Comparison of ENCODE assay signal across 11 cellular contexts in genomic region chr2:218063541-218064295, GRCh38. TPM values are rescaled to one million over a fixed set of nuclear protein-coding genes. Genes with fewer than 3 reads are reported as not detected.
DNase-seq lines count a peak whose midpoint lies in the region; ATAC-seq and TF ChIP-seq lines count a peak whose summit lies in the region.
"Had no signal": no experiment of that assay in that cellular context is flagged by ENCODE, and none has a peak within 500 bp of the region (broad histone marks: within the 10 kb centered on the region; RNA-seq: fewer than 3 reads in every experiment).

No MANE protein-coding gene starts in this region.

- H3K79me2 ChIP-seq in OCI-LY3 (ENCODE audit: low read length): no peaks in the 10 kb centered on the region

- H2BK5ac ChIP-seq in mesenchymal stem cell (ENCODE audit: low read depth, low read length, poor library complexity, severe bottlenecking): no peak overlapping the region

- no peak overlapping the region for H4K8ac ChIP-seq in mesenchymal stem cell (ENCODE audit: low read length)

- no peak overlapping the region for H2AK5ac ChIP-seq in mesenchymal stem cell (ENCODE audit: low read length, severe bottlenecking)

- no peak overlapping the region for H2BK12ac ChIP-seq in mesenchymal stem cell (ENCODE audit: low read length in 2 of 2)

- H2AFZ ChIP-seq in OCI-LY3 (ENCODE audit: low read depth, low read length) (peak overlapping the region; percentile 76; the same call in 1 of the 2 replicates), mesenchymal stem cell (ENCODE audit: low read depth, low read length) (no peak overlapping the region)

- no peak overlapping the region for H3K4ac ChIP-seq in mesenchymal stem cell (ENCODE audit: low read depth in 1 of 2, low read length in 2 of 2)

- no peak overlapping the region for H4K91ac ChIP-seq in mesenchymal stem cell (ENCODE audit: low read length)

- H3K27me3 ChIP-seq in OCI-LY3 (ENCODE audit: low read depth, low read length) (peaks cover 2% of the 10 kb centered on the region; the same call in 1 of the 2 replicates), mesenchymal stem cell (ENCODE audit: control insufficient read depth in 1 of 2, insufficient read depth in 1 of 2, low read length in 2 of 2) (peaks cover 63 to 85% of the 10 kb centered on the region in 2 experiments)

- H3K4me3 ChIP-seq in OCI-LY3 (ENCODE audit: low read length) (peak overlapping the region; percentile 47; the same call in 1 of the 2 replicates), mesenchymal stem cell (ENCODE audit: insufficient read depth in 1 of 2, low read depth in 1 of 2, low read length in 2 of 2) (no peak overlapping the region)
- H3K4me3 ChIP-seq: heart left ventricle had no signal

- H3K4me2 ChIP-seq in OCI-LY3 (ENCODE audit: low read length): peak overlapping the region; percentile 75
- no peak overlapping the region for H3K4me2 ChIP-seq in mesenchymal stem cell (ENCODE audit: low read length, poor library complexity, severe bottlenecking)

- DNase-seq in GM10248 (ENCODE audit: extremely low spot score): peak; percentile 68
- DNase-seq in NCI-H187 (lab: John Stamatoyannopoulos, UW): no peak
- DNase-seq in cerebellar cortex (ENCODE audit: low spot score): no peak
- DNase-seq in AG20443 (ENCODE audit: low spot score): no peak
- no peak for DNase-seq in mesenchymal stem cell
- DNase-seq: AML-193, heart left ventricle, NCI-H524 treated with DMSO at 0.1 percent for 48 hours had no signal

- CTCF ChIA-PET in GM10248 (lab: Yijun Ruan, JAX): interaction anchor here (1.0 to 1.6 kb wide), 3 partner anchors 10 to 278 kb away, joined by 3 to 7 read pairs (median 4); no protein-coding TSS in a partner anchor

- H3K4me1 ChIP-seq in OCI-LY3 (ENCODE audit: low read length) (peaks cover 36% of the 10 kb centered on the region), mesenchymal stem cell (ENCODE audit: control insufficient read depth, insufficient read depth, low read depth, low read length) (peaks cover 7% of the 10 kb centered on the region)

- H3K9ac ChIP-seq in OCI-LY3 (ENCODE audit: low read length): peak overlapping the region; percentile 51; the same call in 1 of the 2 replicates
- no peak overlapping the region for H3K9ac ChIP-seq in mesenchymal stem cell (ENCODE audit: low read length)

- no peaks in the 10 kb centered on the region for H3K9me3 ChIP-seq in OCI-LY3 (ENCODE audit: insufficient read depth, low read length)
- no peaks in the 10 kb centered on the region for H3K9me3 ChIP-seq in mesenchymal stem cell (ENCODE audit: control insufficient read depth, low read length)
- H3K9me3 ChIP-seq: heart left ventricle had no signal

- no peak for TF ChIP-seq CTCF in GM10248 (IDR thresholded peaks at IDR 0.05; ENCODE audit: control extremely low read depth, extremely low read depth, low read depth, missing control alignments)
- TF ChIP-seq CTCF in OCI-LY3 (IDR thresholded peaks at IDR 0.05; ENCODE audit: low read depth, low read length): no peak

- no peak overlapping the region for H2BK120ac ChIP-seq in mesenchymal stem cell (ENCODE audit: low read depth, low read length)

- H3K36me3 ChIP-seq in OCI-LY3 (replicated peaks; ENCODE audit: low read depth, low read length): no peaks in the 10 kb centered on the region
- H3K36me3 ChIP-seq in mesenchymal stem cell (ENCODE audit: control insufficient read depth in 1 of 2, insufficient read depth in 2 of 2, low read depth in 1 of 2, low read length in 2 of 2): no peaks in the 10 kb centered on the region
- H3K36me3 ChIP-seq: heart left ventricle had no signal

- ATAC-seq in GM19395 (IDR thresholded peaks at IDR 0.05; ENCODE audit: unreplicated experiment): peak; percentile 80
- ATAC-seq in HG02981 (IDR thresholded peaks at IDR 0.05; ENCODE audit: unreplicated experiment): peak; percentile 62

- H2BK15ac ChIP-seq in mesenchymal stem cell (ENCODE audit: low read depth, poor library complexity, severe bottlenecking): no peak overlapping the region

- H3K23ac ChIP-seq in mesenchymal stem cell (ENCODE audit: low read length in 2 of 2): no peak overlapping the region

- H3K27ac ChIP-seq in OCI-LY3 (ENCODE audit: low read length): peak overlapping the region; percentile 72
- no peak overlapping the region for H3K27ac ChIP-seq in mesenchymal stem cell (ENCODE audit: low read length, poor library complexity, severe bottlenecking)
- H3K27ac ChIP-seq: heart left ventricle had no signal

- H4K20me1 ChIP-seq in OCI-LY3 (ENCODE audit: insufficient read depth, low read length): no peaks in the 10 kb centered on the region

- no peak overlapping the region for H3K14ac ChIP-seq in mesenchymal stem cell (ENCODE audit: low read length in 2 of 2)

- POLR2A ChIA-PET in GM10248 (lab: Yijun Ruan, JAX): no interaction called here

- H3K18ac ChIP-seq in mesenchymal stem cell (ENCODE audit: low read depth in 1 of 2, low read length in 2 of 2): no peak overlapping the region

- 86% methylated on average over 6 of the region's 11 CpGs for WGBS in mesenchymal stem cell

- H3K79me1 ChIP-seq in mesenchymal stem cell (replicated peaks; ENCODE audit: low read length, poor library complexity, severe bottlenecking): no peaks in the 10 kb centered on the region

RNA-seq across cellular contexts. Expression of gene RUFY4, which starts 5.3 kb away (rescaled TPM):
- 0.06 TPM for polyA plus RNA-seq in mesenchymal stem cell (2013, experiment 1 of 2)
- polyA plus RNA-seq in mesenchymal stem cell (2013, experiment 2 of 2): not detected
- polyA plus RNA-seq: heart left ventricle had no signal
